12 cellular contexts compared by ENCODE assay signal in the genomic region with DNA sequence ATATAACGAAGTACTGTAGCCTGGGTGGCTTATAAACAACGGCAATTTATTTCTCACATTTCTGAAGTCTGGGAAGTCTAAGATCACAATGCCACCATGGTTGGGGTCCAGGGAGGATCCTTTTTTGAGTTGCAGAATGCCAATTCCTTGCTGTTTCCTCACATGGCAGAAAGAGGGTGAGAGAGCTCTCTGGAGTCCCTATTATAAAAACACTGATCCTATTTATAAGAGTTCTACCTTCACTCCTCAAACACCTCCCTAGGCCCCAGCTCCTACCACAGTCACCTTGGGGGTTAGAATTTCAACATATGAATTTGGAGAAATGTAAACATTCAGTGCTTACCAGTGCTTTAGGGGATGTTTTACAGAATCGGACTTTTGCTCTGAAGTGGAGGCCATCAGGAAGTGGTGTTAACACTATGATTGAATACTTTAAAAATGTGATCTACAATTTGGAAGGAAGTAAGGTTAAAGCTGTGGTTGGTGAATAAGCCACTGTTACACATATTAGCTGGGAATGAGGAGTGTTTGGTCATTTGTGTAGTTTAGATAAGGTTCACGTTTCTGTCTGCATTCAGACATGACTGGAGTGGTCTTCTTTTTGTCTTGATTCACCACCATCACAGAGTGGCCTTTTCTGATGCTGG.
DNase-seq lines count a peak whose midpoint lies in the region; ATAC-seq and TF ChIP-seq lines count a peak whose summit lies in the region.
"Had no signal": no experiment of that assay in that cellular context is flagged by ENCODE, and none has a peak within 500 bp of the region (broad histone marks: within the 10 kb centered on the region; RNA-seq: fewer than 3 reads in every experiment).

No MANE protein-coding gene starts in this region.

- intact Hi-C loops in activated CD8-positive, alpha-beta T cell treated with anti-CD3 and anti-CD28 coated beads for 36 hours (cut with micrococcal nuclease), result loop anchor here (5.0 kb wide), 2 partner anchors 38 to 173 kb away; no protein-coding TSS in a partner anchor
- intact Hi-C loops in A673 (cut with micrococcal nuclease; ENCODE audit: unreplicated experiment), result loop anchor here (5.0 to 10.0 kb wide), 2 partner anchors 618 to 1126 kb away; no protein-coding TSS in a partner anchor

- no peak for TF ChIP-seq CTCF in activated CD8-positive, alpha-beta T cell treated with anti-CD3 and anti-CD28 coated beads for 36 hours (IDR thresholded peaks at IDR 0.05)
- TF ChIP-seq CTCF in A673 (conservative IDR thresholded peaks at IDR 0.05; ENCODE audit: low read depth, low read length), result no peak

- ATAC-seq in activated CD8-positive, alpha-beta T cell treated with anti-CD3 and anti-CD28 coated beads for 36 hours, result peak; percentile 55
- ATAC-seq in activated CD8-positive, alpha-beta T cell treated with anti-CD3 and anti-CD28 coated beads, Interleukin-2, amount 10 ng/mL, durations not matched to agents 7 days and 5 days, result no peak
- ATAC-seq in stimulated activated effector memory CD8-positive, alpha-beta T cell treated with anti-CD3 and anti-CD28 coated beads, Interleukin-12 subunit alpha, Interleukin-12 subunit beta, amount 100 ng/mL, for 72 hours, result peak; percentile 66

- H3K36me3 Mint-ChIP-seq in activated CD8-positive, alpha-beta T cell treated with anti-CD3 and anti-CD28 coated beads for 36 hours (ENCODE audit: low read depth), result no peaks in the 10 kb centered on the region
- no peaks in the 10 kb centered on the region for H3K36me3 Mint-ChIP-seq in activated CD8-positive, alpha-beta T cell treated with anti-CD3 and anti-CD28 coated beads, Interleukin-2, amount 10 ng/mL, durations not matched to agents 7 days and 5 days (ENCODE audit: low read depth)
- no peaks in the 10 kb centered on the region for H3K36me3 Mint-ChIP-seq in stimulated activated effector memory CD8-positive, alpha-beta T cell treated with anti-CD3 and anti-CD28 coated beads, Interleukin-12 subunit alpha, Interleukin-12 subunit beta, amount 100 ng/mL, for 72 hours
- H3K36me3 Mint-ChIP-seq: activated naive CD4-positive, alpha-beta T cell treated with anti-CD3 and anti-CD28 coated beads, Interleukin-2, amount 10 ng/mL, durations not matched to agents 7 days and 5 days; neural progenitor cell had no signal

- POLR2A ChIA-PET in activated CD8-positive, alpha-beta T cell treated with anti-CD3 and anti-CD28 coated beads for 36 hours (lab: Charles Lee), result no interaction called here
- POLR2A ChIA-PET in activated CD8-positive, alpha-beta T cell treated with anti-CD3 and anti-CD28 coated beads, Interleukin-2, amount 10 ng/mL, durations not matched to agents 7 days and 5 days (lab: Charles Lee), result no interaction called here
- POLR2A ChIA-PET in A673 (lab: Charles Lee; ENCODE audit: low non-redundant PET), result no interaction called here

- peaks cover 4% of the 10 kb centered on the region for H3K4me1 ChIP-seq in A673 (ENCODE audit: insufficient read depth, low read length, poor library complexity, severe bottlenecking)

- BruUV-seq in A673 (replicated peaks; lab: Mats Ljungman, UMichigan), result no TSS peak

- no peaks in the 10 kb centered on the region for H3K9me3 ChIP-seq in A673 (ENCODE audit: low read depth, low read length, poor library complexity, severe bottlenecking)

- H3K27ac ChIP-seq in A673 (ENCODE audit: low read depth, low read length, poor library complexity, severe bottlenecking), result no peak overlapping the region
- H3K27ac ChIP-seq: neural progenitor cell had no signal

- no peaks in the 10 kb centered on the region for H3K27me3 ChIP-seq in A673 (replicated peaks; ENCODE audit: insufficient read depth, low read depth, low read length, poor library complexity)
- H3K27me3 ChIP-seq: neural progenitor cell had no signal

- H3K27me3 Mint-ChIP-seq in activated CD8-positive, alpha-beta T cell treated with anti-CD3 and anti-CD28 coated beads for 36 hours, result no peaks in the 10 kb centered on the region
- H3K27me3 Mint-ChIP-seq in activated CD8-positive, alpha-beta T cell treated with anti-CD3 and anti-CD28 coated beads, Interleukin-2, amount 10 ng/mL, durations not matched to agents 7 days and 5 days (ENCODE audit: low read depth), result peaks cover 8% of the 10 kb centered on the region
- H3K27me3 Mint-ChIP-seq: activated naive CD4-positive, alpha-beta T cell treated with anti-CD3 and anti-CD28 coated beads, Interleukin-2, amount 10 ng/mL, durations not matched to agents 7 days and 5 days had no signal

- H3K27ac Mint-ChIP-seq in activated CD8-positive, alpha-beta T cell treated with anti-CD3 and anti-CD28 coated beads for 36 hours, result no peak overlapping the region
- H3K27ac Mint-ChIP-seq in activated CD8-positive, alpha-beta T cell treated with anti-CD3 and anti-CD28 coated beads, Interleukin-2, amount 10 ng/mL, durations not matched to agents 7 days and 5 days, result no peak overlapping the region
- no peak overlapping the region for H3K27ac Mint-ChIP-seq in stimulated activated effector memory CD8-positive, alpha-beta T cell treated with anti-CD3 and anti-CD28 coated beads, Interleukin-12 subunit alpha, Interleukin-12 subunit beta, amount 100 ng/mL, for 72 hours
- H3K27ac Mint-ChIP-seq: activated naive CD4-positive, alpha-beta T cell treated with anti-CD3 and anti-CD28 coated beads, Interleukin-2, amount 10 ng/mL, durations not matched to agents 7 days and 5 days; neural progenitor cell had no signal

- no peaks in the 10 kb centered on the region for H3K9me3 Mint-ChIP-seq in activated CD8-positive, alpha-beta T cell treated with anti-CD3 and anti-CD28 coated beads for 36 hours
- H3K9me3 Mint-ChIP-seq in activated CD8-positive, alpha-beta T cell treated with anti-CD3 and anti-CD28 coated beads, Interleukin-2, amount 10 ng/mL, durations not matched to agents 7 days and 5 days (ENCODE audit: insufficient read depth), result no peaks in the 10 kb centered on the region
- H3K9me3 Mint-ChIP-seq in stimulated activated effector memory CD8-positive, alpha-beta T cell treated with anti-CD3 and anti-CD28 coated beads, Interleukin-12 subunit alpha, Interleukin-12 subunit beta, amount 100 ng/mL, for 72 hours, result peaks cover 6% of the 10 kb centered on the region
- H3K9me3 Mint-ChIP-seq: activated naive CD4-positive, alpha-beta T cell treated with anti-CD3 and anti-CD28 coated beads, Interleukin-2, amount 10 ng/mL, durations not matched to agents 7 days and 5 days; neural progenitor cell had no signal

- CTCF ChIA-PET in activated CD8-positive, alpha-beta T cell treated with anti-CD3 and anti-CD28 coated beads for 36 hours (lab: Charles Lee), result interaction anchor here (1.1 to 1.4 kb wide), 2 partner anchors 175 to 190 kb away, joined by 4 to 5 read pairs; no protein-coding TSS in a partner anchor
- CTCF ChIA-PET in activated CD8-positive, alpha-beta T cell treated with anti-CD3 and anti-CD28 coated beads, Interleukin-2, amount 10 ng/mL, durations not matched to agents 7 days and 5 days (lab: Charles Lee), result interaction anchor here (1.2 kb wide), 1 partner anchor 180 kb away, joined by 3 read pairs; no protein-coding TSS in a partner anchor
- CTCF ChIA-PET in A673 (lab: Charles Lee), result no interaction called here

- DNase-seq in activated CD8-positive, alpha-beta T cell treated with anti-CD3 and anti-CD28 coated beads for 36 hours, result no peak
- no peak for DNase-seq in activated CD8-positive, alpha-beta T cell treated with anti-CD3 and anti-CD28 coated beads, Interleukin-2, amount 10 ng/mL, durations not matched to agents 7 days and 5 days
- DNase-seq in SW480 (ENCODE audit: low spot score) (peak; percentile 64), foreskin melanocyte (peak; percentile 32), A673 (ENCODE audit: low spot score) (no peak), islet precursor cell (no peak), putamen (ENCODE audit: low spot score) (no peak)
- no peak for DNase-seq in stimulated activated effector memory CD8-positive, alpha-beta T cell treated with anti-CD3 and anti-CD28 coated beads, Interleukin-12 subunit alpha, Interleukin-12 subunit beta, amount 100 ng/mL, for 72 hours (ENCODE audit: low spot score in 2 of 2)
- DNase-seq: activated CD4-positive, CD25-positive, alpha-beta regulatory T cell; activated naive CD4-positive, alpha-beta T cell treated with anti-CD3 and anti-CD28 coated beads, Interleukin-2, amount 10 ng/mL, durations not matched to agents 7 days and 5 days; NCI-H1092 had no signal

- no peak overlapping the region for H3K4me3 ChIP-seq in A673 (ENCODE audit: low read depth, low read length, poor library complexity, severe bottlenecking)
- H3K4me3 ChIP-seq: neural progenitor cell had no signal

- H3K36me3 ChIP-seq in A673 (ENCODE audit: insufficient read depth, low read length, poor library complexity, severe bottlenecking), result no peaks in the 10 kb centered on the region
- H3K36me3 ChIP-seq: neural progenitor cell had no signal

- H3K4me3 Mint-ChIP-seq in activated CD8-positive, alpha-beta T cell treated with anti-CD3 and anti-CD28 coated beads for 36 hours, result no peak overlapping the region
- H3K4me3 Mint-ChIP-seq in activated CD8-positive, alpha-beta T cell treated with anti-CD3 and anti-CD28 coated beads, Interleukin-2, amount 10 ng/mL, durations not matched to agents 7 days and 5 days, result no peak overlapping the region
- H3K4me3 Mint-ChIP-seq in stimulated activated effector memory CD8-positive, alpha-beta T cell treated with anti-CD3 and anti-CD28 coated beads, Interleukin-12 subunit alpha, Interleukin-12 subunit beta, amount 100 ng/mL, for 72 hours, result no peak overlapping the region
- H3K4me3 Mint-ChIP-seq: activated naive CD4-positive, alpha-beta T cell treated with anti-CD3 and anti-CD28 coated beads, Interleukin-2, amount 10 ng/mL, durations not matched to agents 7 days and 5 days; neural progenitor cell had no signal

- peaks cover 4% of the 10 kb centered on the region for H3K4me1 Mint-ChIP-seq in activated CD8-positive, alpha-beta T cell treated with anti-CD3 and anti-CD28 coated beads for 36 hours (ENCODE audit: low read depth)
- H3K4me1 Mint-ChIP-seq in activated CD8-positive, alpha-beta T cell treated with anti-CD3 and anti-CD28 coated beads, Interleukin-2, amount 10 ng/mL, durations not matched to agents 7 days and 5 days (ENCODE audit: low read depth), result peaks cover 8% of the 10 kb centered on the region
- no peaks in the 10 kb centered on the region for H3K4me1 Mint-ChIP-seq in stimulated activated effector memory CD8-positive, alpha-beta T cell treated with anti-CD3 and anti-CD28 coated beads, Interleukin-12 subunit alpha, Interleukin-12 subunit beta, amount 100 ng/mL, for 72 hours
- H3K4me1 Mint-ChIP-seq: activated naive CD4-positive, alpha-beta T cell treated with anti-CD3 and anti-CD28 coated beads, Interleukin-2, amount 10 ng/mL, durations not matched to agents 7 days and 5 days had no signal

Comparison
In these comparisons a context has a peak if more than half of its experiments do, and no peak if none do; other contexts are left out.
1. DNase-seq: peak in SW480 (single experiment) and foreskin melanocyte (single experiment); none in activated CD8-positive, alpha-beta T cell treated with anti-CD3 and anti-CD28 coated beads for 36 hours (single experiment), activated CD8-positive, alpha-beta T cell treated with anti-CD3 and anti-CD28 coated beads, Interleukin-2, amount 10 ng/mL, durations not matched to agents 7 days and 5 days (single experiment), stimulated activated effector memory CD8-positive, alpha-beta T cell treated with anti-CD3 and anti-CD28 coated beads, Interleukin-12 subunit alpha, Interleukin-12 subunit beta, amount 100 ng/mL, for 72 hours (0 of 2), A673 (single experiment), islet precursor cell (single experiment) and putamen (single experiment).